Comparison of ENCODE assay signal across 18 cellular contexts in genomic region chr2:171025199-171025598, GRCh38.
DNase-seq lines count a peak whose midpoint lies in the region; ATAC-seq, FAIRE-seq and TF ChIP-seq lines count a peak whose summit lies in the region.
"Had no signal": no experiment of that assay in that cellular context is flagged by ENCODE, and none has a peak within 500 bp of the region (broad histone marks: within the 10 kb centered on the region; RNA-seq: fewer than 3 reads in every experiment).

No MANE protein-coding gene starts in this region.

- H3K4me2 ChIP-seq in HCT116 (ENCODE audit: low read length) (no peak overlapping the region), K562 (ENCODE audit: insufficient read depth, low read length) (no peak overlapping the region)
- H3K4me2 ChIP-seq: BLaER1 had no signal

- no peaks in the 10 kb centered on the region for H3K27me3 Mint-ChIP-seq in CD4-positive, CD25-positive, alpha-beta regulatory T cell
- H3K27me3 Mint-ChIP-seq in memory B cell = no peaks in the 10 kb centered on the region

- no peak for TF ChIP-seq POLR2A in HCT116 (IDR thresholded peaks at IDR 0.05; ENCODE audit: borderline replicate concordance, extremely low read depth, insufficient read depth, insufficient read length)
- no peak for TF ChIP-seq POLR2A in K562 (conservative IDR thresholded peaks at IDR 0.05)

- no peaks in the 10 kb centered on the region for H3K27me3 ChIP-seq in CD4-positive, CD25-positive, alpha-beta regulatory T cell (ENCODE audit: control insufficient read depth, insufficient read depth, low read length)
- H3K27me3 ChIP-seq in HCT116 (ENCODE audit: insufficient read depth, low read length) (no peaks in the 10 kb centered on the region), K562 (ENCODE audit: control insufficient read depth in 2 of 2, insufficient read depth in 2 of 2, low read length in 2 of 2) (no peaks in the 10 kb centered on the region)
- H3K27me3 ChIP-seq: BLaER1 had no signal

- WGBS in K562 (ENCODE audit: insufficient coverage, low coverage, missing lambda C conversion rate) = 93% methylated on average over 2 of the region's 2 CpGs

- H3K79me2 ChIP-seq in HCT116 (ENCODE audit: insufficient read depth, low read length) = no peaks in the 10 kb centered on the region
- H3K79me2 ChIP-seq in K562 (ENCODE audit: control insufficient read depth, insufficient read depth, low read length) = no peaks in the 10 kb centered on the region

- peaks cover 28 to 59% (median 35%) of the 10 kb centered on the region in 4 donors for H3K4me1 Mint-ChIP-seq in CD4-positive, CD25-positive, alpha-beta regulatory T cell
- no peaks in the 10 kb centered on the region for H3K4me1 Mint-ChIP-seq in memory B cell

- no peak for ATAC-seq in CD4-positive, CD25-positive, alpha-beta regulatory T cell (ENCODE audit: low read depth in 2 of 2)
- ATAC-seq in HCT116 = no peak
- no peak for ATAC-seq in K562
- no peak for ATAC-seq in memory B cell (ENCODE audit: low read depth)
- ATAC-seq in HG02763 (IDR thresholded peaks at IDR 0.05; ENCODE audit: unreplicated experiment) = no peak

- H3K4me3 ChIP-seq in CD4-positive, CD25-positive, alpha-beta regulatory T cell (ENCODE audit: low read depth, low read length) = no peak overlapping the region
- H3K4me3 ChIP-seq in HCT116 (replicated peaks in 1 of 2; ENCODE audit: low read depth in 1 of 2, low read length in 2 of 2) (no peak overlapping the region), K562 (no peak overlapping the region)
- H3K4me3 ChIP-seq: BLaER1 had no signal

- FAIRE-seq in K562 (lab: Jason Lieb, UNC) = no peak
- FAIRE-seq: GM12892 had no signal

- TF ChIP-seq CTCF in HCT116 (IDR thresholded peaks at IDR 0.05 in 2 of 3, conservative IDR thresholded peaks at IDR 0.05 in 1 of 3; ENCODE audit: borderline replicate concordance in 1 of 3, insufficient read depth in 1 of 3, low read depth in 2 of 3, low read length in 2 of 3) (no peak), K562 (IDR thresholded peaks at IDR 0.05 in 2 of 3, conservative IDR thresholded peaks at IDR 0.05 in 1 of 3; ENCODE audit: insufficient read depth in 2 of 3, low read depth in 1 of 3, low read length in 3 of 3) (no peak)

- H3K27ac Mint-ChIP-seq in CD4-positive, CD25-positive, alpha-beta regulatory T cell = peak overlapping the region in 2 of 3 donors; percentile 18 to 48
- peak overlapping the region; percentile 56 for H3K27ac Mint-ChIP-seq in memory B cell
- H3K27ac Mint-ChIP-seq: HFFc6 had no signal

- H3K9ac ChIP-seq in HCT116 (ENCODE audit: low read length) = no peak overlapping the region
- no peak overlapping the region for H3K9ac ChIP-seq in K562 (ENCODE audit: insufficient read depth in 1 of 2, low read depth in 2 of 2, low read length in 2 of 2)
- H3K9ac ChIP-seq: BLaER1 had no signal

- in situ Hi-C loops in K562 (cut with MboI) = no loop called here

- no peak for TF ChIP-seq EP300 in K562 (IDR thresholded peaks at IDR 0.05; ENCODE audit: low read length)

- H3K4me1 ChIP-seq in CD4-positive, CD25-positive, alpha-beta regulatory T cell (ENCODE audit: control insufficient read depth, insufficient read depth, low read length, poor library complexity, severe bottlenecking) = peaks cover 12% of the 10 kb centered on the region
- H3K4me1 ChIP-seq in HCT116 (ENCODE audit: control insufficient read depth in 1 of 2, insufficient read depth in 2 of 2, low read length in 2 of 2) = peaks cover 10 to 20% of the 10 kb centered on the region in 2 experiments
- H3K4me1 ChIP-seq in K562 (replicated peaks in 1 of 2; ENCODE audit: control insufficient read depth in 2 of 2, insufficient read depth in 2 of 2, low read length in 2 of 2) = peaks cover 0 to 13% of the 10 kb centered on the region in 2 experiments; a peak in 2 of 5 replicates
- H3K4me1 ChIP-seq: BLaER1 had no signal

- POLR2A ChIA-PET in HCT116 (lab: Charles Lee) (no interaction called here), K562 (lab: Yijun Ruan, JAX) (no interaction called here)

- RAD21 ChIA-PET in HCT116 (lab: Charles Lee; ENCODE audit: low non-redundant PET in 1 of 2, low total read pairs in 2 of 2, uncharacterized antibody in 2 of 2, unreplicated experiment in 2 of 2) = no interaction called here

- H4K20me1 ChIP-seq in HCT116 (ENCODE audit: insufficient read depth) = no peaks in the 10 kb centered on the region
- H4K20me1 ChIP-seq in K562 (replicated peaks; ENCODE audit: control insufficient read depth, insufficient read depth, low read length) = no peaks in the 10 kb centered on the region

- DNase-seq in CD4-positive, CD25-positive, alpha-beta regulatory T cell = no peak
- DNase-seq in HCT116 (ENCODE audit: low read depth, low spot score) (no peak), K562 (ENCODE audit: extremely low read depth in 1 of 4, low spot score in 3 of 4) (no peak), memory B cell (ENCODE audit: low spot score in 2 of 2) (no peak), NAMALWA (ENCODE audit: low spot score) (no peak), NCI-H748 treated with DMSO at 0.1 percent for 48 hours (lab: John Stamatoyannopoulos, UW) (no peak), NCI-H1436 (lab: John Stamatoyannopoulos, UW) (no peak)
- DNase-seq: 8988T, AML-193, DMS79, GOT3, H9, HFFc6, IMR-90 had no signal

- peaks cover 36% of the 10 kb centered on the region for H3K36me3 Mint-ChIP-seq in CD4-positive, CD25-positive, alpha-beta regulatory T cell
- peaks cover 28% of the 10 kb centered on the region for H3K36me3 Mint-ChIP-seq in memory B cell

- H3K9me3 ChIP-seq in CD4-positive, CD25-positive, alpha-beta regulatory T cell (ENCODE audit: control insufficient read depth in 2 of 2, low read length in 2 of 2) = no peaks in the 10 kb centered on the region
- H3K9me3 ChIP-seq in HCT116 (ENCODE audit: control insufficient read depth in 1 of 2, insufficient read depth in 1 of 2, low read depth in 1 of 2, low read length in 2 of 2) (no peaks in the 10 kb centered on the region), K562 (replicated peaks; ENCODE audit: control insufficient read depth, insufficient read depth, low read depth, low read length) (no peaks in the 10 kb centered on the region)
- H3K9me3 ChIP-seq: BLaER1 had no signal

- no peak overlapping the region for H3K4me3 Mint-ChIP-seq in CD4-positive, CD25-positive, alpha-beta regulatory T cell
- H3K4me3 Mint-ChIP-seq in memory B cell = no peak overlapping the region
- H3K4me3 Mint-ChIP-seq: H9, HFFc6 had no signal

- CTCF ChIA-PET in HCT116 (lab: Charles Lee) (no interaction called here), K562 (lab: Yijun Ruan, JAX; ENCODE audit: low intra/inter-chr PET ratio) (no interaction called here)

- intact Hi-C loops in HCT116 (cut with micrococcal nuclease) (no loop called here), K562 (cut with micrococcal nuclease) (no loop called here)

- TF ChIP-seq RAD21 in HCT116 (IDR thresholded peaks at IDR 0.05; ENCODE audit: low read depth) (no peak), K562 (CRISPR knock-in tag; conservative IDR thresholded peaks at IDR 0.05 in 1 of 2, IDR thresholded peaks at IDR 0.05 in 1 of 2) (no peak)

- no peaks in the 10 kb centered on the region for H3K9me2 ChIP-seq in HCT116 (ENCODE audit: insufficient read depth)

- H2AFZ ChIP-seq in HCT116 (ENCODE audit: low read depth, low read length, poor library complexity, severe bottlenecking) = no peak overlapping the region
- no peak overlapping the region for H2AFZ ChIP-seq in K562 (ENCODE audit: low read depth, low read length)

- BruUV-seq in HCT116 (replicated peaks; lab: Mats Ljungman, UMichigan) (TSS peak; percentile 3), K562 (replicated peaks; lab: Mats Ljungman, UMichigan) (no TSS peak)

- peaks cover 0 to 2% (median 0%) of the 10 kb centered on the region in 7 donors for H3K9me3 Mint-ChIP-seq in CD4-positive, CD25-positive, alpha-beta regulatory T cell
- no peaks in the 10 kb centered on the region for H3K9me3 Mint-ChIP-seq in memory B cell
- H3K9me3 Mint-ChIP-seq: H9, HFFc6 had no signal

- no peak overlapping the region for H3K27ac ChIP-seq in CD4-positive, CD25-positive, alpha-beta regulatory T cell (ENCODE audit: insufficient read depth, low read length, poor library complexity, severe bottlenecking)
- no peak overlapping the region for H3K27ac ChIP-seq in HCT116 (ENCODE audit: low read depth, low read length)
- H3K27ac ChIP-seq in K562 (ENCODE audit: extremely low read depth, low read depth, low read length) = no peak overlapping the region
- H3K27ac ChIP-seq: BLaER1, HL-60 had no signal

- peaks cover 43% of the 10 kb centered on the region for H3K36me3 ChIP-seq in CD4-positive, CD25-positive, alpha-beta regulatory T cell (ENCODE audit: control insufficient read depth, insufficient read depth, low read length)
- H3K36me3 ChIP-seq in HCT116 (ENCODE audit: control insufficient read depth in 1 of 2, insufficient read depth in 2 of 2, low read length in 2 of 2) (peaks cover 2 to 7% of the 10 kb centered on the region in 2 experiments; a peak in 2 of 4 replicates), K562 (ENCODE audit: control insufficient read depth, insufficient read depth, low read length) (peaks cover 72% of the 10 kb centered on the region)

- H3K9me1 ChIP-seq in K562 (ENCODE audit: control insufficient read depth, insufficient read depth, low read length) = no peaks in the 10 kb centered on the region

TF ChIP-seq in HCT116, 20 proteins besides CTCF, POLR2A, EP300 and RAD21 (continues in another document):
- TF ChIP-seq TCF7L2 (IDR thresholded peaks at IDR 0.05; ENCODE audit: borderline replicate concordance, extremely low read depth, insufficient read depth, insufficient read length) (no peak), SP1 (IDR thresholded peaks at IDR 0.05; ENCODE audit: low read depth) (no peak), JUND (IDR thresholded peaks at IDR 0.05) (no peak), CBX3 (IDR thresholded peaks at IDR 0.05; ENCODE audit: low read depth) (no peak), ATF3 (IDR thresholded peaks at IDR 0.05) (no peak), ZFX (IDR thresholded peaks at IDR 0.05) (no peak), SRF (IDR thresholded peaks at IDR 0.05; ENCODE audit: low read depth) (no peak), EZH2 (IDR thresholded peaks at IDR 0.05) (no peak)

TF ChIP-seq in K562, 482 proteins besides CTCF, POLR2A, EP300 and RAD21:
- TF ChIP-seq RBM22 (IDR thresholded peaks at IDR 0.05; ENCODE audit: low read depth, low read length, poor library complexity, severe bottlenecking) = peak; percentile 53
- TF ChIP-seq HES1 (IDR thresholded peaks at IDR 0.05; ENCODE audit: low read depth) = no peak
TF ChIP-seq in K562: peak in this region for 1.
